In the genomic region with DNA sequence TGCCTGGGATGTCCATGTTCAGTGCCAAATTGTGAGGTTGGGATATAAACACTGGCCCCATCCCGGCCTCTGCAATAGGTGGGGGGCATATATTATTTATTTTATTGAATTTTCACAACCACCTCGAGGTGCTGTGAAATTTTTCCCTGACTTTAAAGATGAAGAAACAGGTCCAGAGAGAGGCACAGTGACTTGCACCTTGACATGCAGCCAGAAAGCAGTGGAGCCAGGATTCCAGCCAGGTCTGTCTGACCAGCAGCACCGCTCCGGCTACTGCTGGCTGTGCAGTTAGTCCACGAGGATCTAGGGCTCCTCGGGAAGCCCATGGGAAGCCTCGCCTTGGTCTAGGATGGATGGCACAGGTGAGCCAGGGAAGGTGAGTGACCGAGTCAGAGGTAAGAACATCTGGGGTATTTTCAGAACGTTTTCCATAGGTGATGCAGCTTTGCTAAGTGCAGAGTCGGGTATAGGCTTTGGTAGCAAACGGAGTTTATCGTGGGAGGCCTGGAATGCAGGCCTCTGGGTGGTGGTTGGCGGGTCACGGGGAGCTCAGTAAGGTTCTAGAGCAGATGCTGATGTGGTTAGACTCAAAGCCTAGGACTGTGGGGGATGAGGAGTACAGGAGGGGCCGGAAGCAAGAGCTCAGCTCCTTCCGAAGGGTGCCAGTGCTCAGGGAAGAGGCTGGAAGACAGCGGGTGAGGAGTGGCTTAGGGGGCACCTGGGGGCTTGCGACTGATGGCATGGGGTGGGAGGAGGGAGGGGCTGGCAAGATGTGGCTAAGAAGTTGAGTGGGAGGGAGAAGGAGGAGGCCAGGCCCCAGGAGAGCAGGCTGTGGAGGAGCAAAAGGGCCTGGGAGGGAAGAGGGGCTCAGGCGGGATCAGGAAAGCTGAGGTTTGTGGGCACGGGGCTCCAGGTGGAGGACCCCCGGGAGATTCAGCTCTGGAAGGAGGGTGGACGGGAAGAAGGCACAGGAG, we compare ENCODE assay signal across 15 cellular contexts.
"Had no signal": no experiment of that assay in that cellular context is flagged by ENCODE, and none has a peak within 500 bp of the region (broad histone marks: within the 10 kb centered on the region; RNA-seq: fewer than 3 reads in every experiment).

No MANE protein-coding gene starts in this region.

- H3K9me3 Mint-ChIP-seq: activated naive CD8-positive, alpha-beta T cell treated with anti-CD3 and anti-CD28 coated beads, Interleukin-2, amount 50 U/mL, for 24 hours; activated T-helper 1 cell treated with anti-CD3 and anti-CD28 coated beads, Interleukin-12 subunit alpha, Interleukin-12 subunit beta, Interleukin-2, Interleukin-4 antibody, amounts not matched to agents 30 ng/mL and 10 ng/mL and 1 ng/mL, durations not matched to agents 14 hours and 24 hours and 36 hours; stimulated activated memory B cell treated with anti-CD40 and anti-IgM and Interleukin-4, amounts not matched to agents 10 μg/mL and 1 μg/mL and 100 μg/mL, for 72 hours had no signal

- H3K4me3 Mint-ChIP-seq: activated naive CD8-positive, alpha-beta T cell treated with anti-CD3 and anti-CD28 coated beads, Interleukin-2, amount 50 U/mL, for 24 hours; activated T-helper 1 cell treated with anti-CD3 and anti-CD28 coated beads, Interleukin-12 subunit alpha, Interleukin-12 subunit beta, Interleukin-2, Interleukin-4 antibody, amounts not matched to agents 30 ng/mL and 10 ng/mL and 1 ng/mL, durations not matched to agents 14 hours and 24 hours and 36 hours; stimulated activated memory B cell treated with anti-CD40 and anti-IgM and Interleukin-4, amounts not matched to agents 10 μg/mL and 1 μg/mL and 100 μg/mL, for 72 hours; WTC11 had no signal

- DNase-seq: activated CD4-positive, alpha-beta T cell treated with anti-CD3 and anti-CD28 coated beads for 48 hours; activated naive CD4-positive, alpha-beta T cell; activated naive CD8-positive, alpha-beta T cell treated with anti-CD3 and anti-CD28 coated beads, Interleukin-2, amount 50 U/mL, for 24 hours; effector CD8-positive, alpha-beta T cell; gastrocnemius medialis; islet precursor cell; left ventricle myocardium inferior; stimulated activated CD4-positive, alpha-beta T cell treated with anti-CD3 and anti-CD28 coated beads, Interleukin-1b, Interleukin-23, amount 100 ng/mL, for 48 hours had no signal

- H3K4me1 ChIP-seq: gastrocnemius medialis, left ventricle myocardium inferior, tibial nerve had no signal

- ATAC-seq: activated naive CD8-positive, alpha-beta T cell treated with anti-CD3 and anti-CD28 coated beads, Interleukin-2, amount 50 U/mL, for 24 hours; gastrocnemius medialis; right cardiac atrium; WTC11 had no signal

- H3K27me3 Mint-ChIP-seq: activated naive CD8-positive, alpha-beta T cell treated with anti-CD3 and anti-CD28 coated beads, Interleukin-2, amount 50 U/mL, for 24 hours had no signal

- H3K9me3 ChIP-seq: gastrocnemius medialis, left ventricle myocardium inferior had no signal

- H3K4me3 ChIP-seq: cardiac muscle cell, coronary artery, gastrocnemius medialis, left ventricle myocardium inferior, tibial nerve had no signal

- H3K36me3 Mint-ChIP-seq: stimulated activated memory B cell treated with anti-CD40 and anti-IgM and Interleukin-4, amounts not matched to agents 10 μg/mL and 1 μg/mL and 100 μg/mL, for 72 hours; WTC11 had no signal

- H3K36me3 ChIP-seq: cardiac muscle cell, gastrocnemius medialis, left ventricle myocardium inferior, tibial nerve had no signal

- H3K4me1 Mint-ChIP-seq: activated naive CD8-positive, alpha-beta T cell treated with anti-CD3 and anti-CD28 coated beads, Interleukin-2, amount 50 U/mL, for 24 hours had no signal

- H3K27ac ChIP-seq: cardiac muscle cell, coronary artery, gastrocnemius medialis, left ventricle myocardium inferior, tibial nerve had no signal

- H3K27me3 ChIP-seq: cardiac muscle cell, tibial nerve had no signal

- H3K27ac Mint-ChIP-seq: activated naive CD8-positive, alpha-beta T cell treated with anti-CD3 and anti-CD28 coated beads, Interleukin-2, amount 50 U/mL, for 24 hours; activated T-helper 1 cell treated with anti-CD3 and anti-CD28 coated beads, Interleukin-12 subunit alpha, Interleukin-12 subunit beta, Interleukin-2, Interleukin-4 antibody, amounts not matched to agents 30 ng/mL and 10 ng/mL and 1 ng/mL, durations not matched to agents 14 hours and 24 hours and 36 hours; stimulated activated memory B cell treated with anti-CD40 and anti-IgM and Interleukin-4, amounts not matched to agents 10 μg/mL and 1 μg/mL and 100 μg/mL, for 72 hours; WTC11 had no signal
